ENCODE assay signal across 8 cellular contexts in genomic region chr6:80523531-80523970, GRCh38.
A peak's percentile ranks its signal among the peaks of the same experiment; 100 is the strongest.
DNase-seq lines count a peak whose midpoint lies in the region; ATAC-seq and TF ChIP-seq lines count a peak whose summit lies in the region.

No MANE protein-coding gene starts in this region.

- no peak for TF ChIP-seq CTCF in fibroblast of the aortic adventitia (IDR thresholded peaks at IDR 0.05; ENCODE audit: insufficient read depth, low read length)

- ATAC-seq in HG03354 (IDR thresholded peaks at IDR 0.05; ENCODE audit: poor library complexity, severe bottlenecking, unreplicated experiment): no peak

- H3K4me3 ChIP-seq in H7 (ENCODE audit: insufficient read depth, low read depth, low read length): no peak overlapping the region
- no peak overlapping the region for H3K4me3 ChIP-seq in NT2/D1 (ENCODE audit: insufficient read length, low read depth)
- no peak overlapping the region for H3K4me3 ChIP-seq in fibroblast of the aortic adventitia (ENCODE audit: low read depth, low read length)

- no peaks in the 10 kb centered on the region for H3K27me3 ChIP-seq in H7 (ENCODE audit: control insufficient read depth, insufficient read depth, low read length)
- no peaks in the 10 kb centered on the region for H3K27me3 ChIP-seq in NT2/D1 (ENCODE audit: insufficient read depth, insufficient read length)

- H3K9me3 ChIP-seq in NT2/D1 (ENCODE audit: insufficient read depth, low read length): no peaks in the 10 kb centered on the region

- DNase-seq in H7 (peak; percentile 45), NT2/D1 (ENCODE audit: low read depth, low spot score) (peak; percentile 28), fibroblast of the aortic adventitia (ENCODE audit: low read depth) (peak; percentile 11), pulmonary artery endothelial cell (ENCODE audit: low read depth, low spot score) (peak; percentile 63), activated gamma-delta T cell treated with Interleukin-2 at 50 U/mL for 16 hours (no peak)
- DNase-seq in stimulated activated CD4-positive, alpha-beta T cell treated with anti-CD3 and anti-CD28 coated beads, Interleukin-15, amount 100 ng/mL, for 24 hours: no peak
- DNase-seq in stimulated activated CD4-positive, alpha-beta T cell treated with anti-CD3 and anti-CD28 coated beads, Interleukin-12 subunit alpha, Interleukin-12 subunit beta, amount 100 ng/mL, for 4 hours: no peak

- no peaks in the 10 kb centered on the region for H3K4me1 ChIP-seq in NT2/D1 (ENCODE audit: insufficient read depth, insufficient read length)

- H3K36me3 ChIP-seq in H7 (replicated peaks; ENCODE audit: control insufficient read depth, insufficient read depth, low read length) (no peaks in the 10 kb centered on the region), NT2/D1 (ENCODE audit: insufficient read depth, insufficient read length, low read length) (no peaks in the 10 kb centered on the region)

- H3K9ac ChIP-seq in NT2/D1 (ENCODE audit: insufficient read length, low read depth): no peak overlapping the region

Comparison
In these comparisons a context has a peak if more than half of its experiments do, and no peak if none do; other contexts are left out.
1. DNase-seq: peak in H7 (single experiment), NT2/D1 (single experiment), fibroblast of the aortic adventitia (single experiment) and pulmonary artery endothelial cell (single experiment); none in activated gamma-delta T cell treated with Interleukin-2 at 50 U/mL for 16 hours (single experiment), stimulated activated CD4-positive, alpha-beta T cell treated with anti-CD3 and anti-CD28 coated beads, Interleukin-15, amount 100 ng/mL, for 24 hours (single experiment) and stimulated activated CD4-positive, alpha-beta T cell treated with anti-CD3 and anti-CD28 coated beads, Interleukin-12 subunit alpha, Interleukin-12 subunit beta, amount 100 ng/mL, for 4 hours (single experiment).